33 cellular contexts compared by ENCODE assay signal in the genomic region with DNA sequence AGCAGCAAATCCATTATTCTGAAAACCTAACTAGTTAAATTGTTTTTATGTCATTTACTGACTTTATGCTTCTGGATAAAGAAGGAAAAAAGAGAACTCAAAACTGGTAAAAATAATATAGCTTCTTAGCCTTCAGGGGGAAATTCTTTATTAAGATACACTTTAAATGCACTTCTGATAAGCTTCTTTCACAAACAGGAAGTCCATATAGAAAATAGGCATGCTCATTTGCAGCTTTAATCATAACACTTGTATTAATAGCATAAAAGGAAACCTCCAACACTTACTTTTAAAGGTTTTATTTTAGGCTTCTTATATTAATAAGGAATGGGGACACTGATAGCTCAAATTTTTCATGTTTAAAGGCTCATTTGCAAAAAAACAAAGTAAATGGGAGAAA.
DNase-seq lines count a peak whose midpoint lies in the region; ATAC-seq and TF ChIP-seq lines count a peak whose summit lies in the region.
"Had no signal": no experiment of that assay in that cellular context is flagged by ENCODE, and none has a peak within 500 bp of the region (broad histone marks: within the 10 kb centered on the region; RNA-seq: fewer than 3 reads in every experiment).

No MANE protein-coding gene starts in this region.

- CTCF ChIA-PET in A673 (lab: Charles Lee) (interaction anchor here (0.6 kb wide), 1 partner anchor 10 kb away, joined by 4 read pairs; no protein-coding TSS in a partner anchor), HCT116 (lab: Charles Lee) (interaction anchor here (1.8 kb wide), 1 partner anchor 10 kb away, joined by 6 read pairs; no protein-coding TSS in a partner anchor)

- H3K9ac ChIP-seq in HCT116 (ENCODE audit: low read length) (no peak overlapping the region), SK-N-MC (ENCODE audit: insufficient read length) (no peak overlapping the region)
- H3K9ac ChIP-seq: BLaER1; BLaER1 treated with 17β-estradiol and CSF1 and Interleukin-3, amounts not matched to agents 10 nM and 100 nM had no signal

- TF ChIP-seq CTCF in A673 (conservative IDR thresholded peaks at IDR 0.05; ENCODE audit: low read depth, low read length) (no peak), HCT116 (IDR thresholded peaks at IDR 0.05 in 2 of 3, conservative IDR thresholded peaks at IDR 0.05 in 1 of 3; ENCODE audit: borderline replicate concordance in 1 of 3, insufficient read depth in 1 of 3, low read depth in 2 of 3, low read length in 2 of 3) (no peak), HFFc6 (IDR thresholded peaks at IDR 0.05) (no peak), stomach (IDR thresholded peaks at IDR 0.05) (no peak)

- no peaks in the 10 kb centered on the region for H3K9me2 ChIP-seq in HCT116 (ENCODE audit: insufficient read depth)

- BruUV-seq in A673 (replicated peaks; lab: Mats Ljungman, UMichigan) (no TSS peak), HCT116 (replicated peaks; lab: Mats Ljungman, UMichigan) (no TSS peak)

- H3K4me3 Mint-ChIP-seq in HFFc6: no peak overlapping the region
- H3K4me3 Mint-ChIP-seq: B cell; CD14-positive monocyte; CD4-positive, alpha-beta memory T cell; CD4-positive, alpha-beta T cell; CD4-positive, CD25-positive, alpha-beta regulatory T cell; CD8-positive, alpha-beta memory T cell; CD8-positive, alpha-beta T cell had no signal

- H3K27me3 ChIP-seq in A673 (replicated peaks; ENCODE audit: insufficient read depth, low read depth, low read length, poor library complexity): no peaks in the 10 kb centered on the region
- no peaks in the 10 kb centered on the region for H3K27me3 ChIP-seq in HCT116 (ENCODE audit: insufficient read depth, low read length)
- no peaks in the 10 kb centered on the region for H3K27me3 ChIP-seq in stomach
- H3K27me3 ChIP-seq: BE2C; BLaER1; BLaER1 treated with 17β-estradiol and CSF1 and Interleukin-3, amounts not matched to agents 10 nM and 100 nM had no signal

- peaks cover 15% of the 10 kb centered on the region for H3K9me3 Mint-ChIP-seq in HFFc6

- peaks cover 10% of the 10 kb centered on the region; the same call in 1 of the 2 replicates for H3K36me3 Mint-ChIP-seq in HFFc6 (ENCODE audit: low read depth)
- H3K36me3 Mint-ChIP-seq: CD14-positive monocyte; CD4-positive, alpha-beta memory T cell; CD4-positive, CD25-positive, alpha-beta regulatory T cell; CD8-positive, alpha-beta memory T cell; CD8-positive, alpha-beta T cell had no signal

- ATAC-seq in HCT116: no peak
- ATAC-seq in GM18868 (IDR thresholded peaks at IDR 0.05; ENCODE audit: unreplicated experiment): no peak
- ATAC-seq: A549; CD8-positive, alpha-beta T cell had no signal

- peaks cover 23% of the 10 kb centered on the region for H3K9me3 ChIP-seq in A673 (ENCODE audit: low read depth, low read length, poor library complexity, severe bottlenecking)
- peaks cover 0 to 4% of the 10 kb centered on the region in 2 experiments; a peak in 2 of 4 replicates for H3K9me3 ChIP-seq in HCT116 (ENCODE audit: control insufficient read depth in 1 of 2, insufficient read depth in 1 of 2, low read depth in 1 of 2, low read length in 2 of 2)
- peaks cover 14% of the 10 kb centered on the region; the same call in 1 of the 2 replicates for H3K9me3 ChIP-seq in SK-N-MC (ENCODE audit: low read depth, low read length)
- H3K9me3 ChIP-seq in stomach: peaks cover 0 to 27% (median 14%) of the 10 kb centered on the region in 4 donors
- H3K9me3 ChIP-seq: BE2C had no signal

- no peaks in the 10 kb centered on the region for H4K20me1 ChIP-seq in HCT116 (ENCODE audit: insufficient read depth)
- H4K20me1 ChIP-seq: BLaER1; BLaER1 treated with 17β-estradiol and CSF1 and Interleukin-3, amounts not matched to agents 10 nM and 100 nM had no signal

- TF ChIP-seq POLR2A in HCT116 (IDR thresholded peaks at IDR 0.05; ENCODE audit: borderline replicate concordance, extremely low read depth, insufficient read depth, insufficient read length) (no peak), stomach (IDR thresholded peaks at IDR 0.05) (no peak)

- peaks cover 16% of the 10 kb centered on the region for H3K4me1 ChIP-seq in A673 (ENCODE audit: insufficient read depth, low read length, poor library complexity, severe bottlenecking)
- no peaks in the 10 kb centered on the region for H3K4me1 ChIP-seq in HCT116 (ENCODE audit: control insufficient read depth in 1 of 2, insufficient read depth in 2 of 2, low read length in 2 of 2)
- no peaks in the 10 kb centered on the region for H3K4me1 ChIP-seq in stomach
- H3K4me1 ChIP-seq: A549; BE2C; BLaER1; BLaER1 treated with 17β-estradiol and CSF1 and Interleukin-3, amounts not matched to agents 10 nM and 100 nM; Caco-2 had no signal

- no peak overlapping the region for H3K27ac Mint-ChIP-seq in HFFc6
- H3K27ac Mint-ChIP-seq: B cell; CD14-positive monocyte; CD4-positive, alpha-beta memory T cell; CD4-positive, alpha-beta T cell; CD4-positive, CD25-positive, alpha-beta regulatory T cell; CD8-positive, alpha-beta memory T cell; CD8-positive, alpha-beta T cell had no signal

- H3K36me3 ChIP-seq in A673 (ENCODE audit: insufficient read depth, low read length, poor library complexity, severe bottlenecking) (no peaks in the 10 kb centered on the region), HCT116 (ENCODE audit: control insufficient read depth in 1 of 2, insufficient read depth in 2 of 2, low read length in 2 of 2) (no peaks in the 10 kb centered on the region), SK-N-MC (ENCODE audit: insufficient read depth, low read length) (peaks cover 5% of the 10 kb centered on the region; the same call in 1 of the 2 replicates), stomach (no peaks in the 10 kb centered on the region)
- H3K36me3 ChIP-seq: BE2C; BLaER1; BLaER1 treated with 17β-estradiol and CSF1 and Interleukin-3, amounts not matched to agents 10 nM and 100 nM had no signal

- H3K27me3 Mint-ChIP-seq in HFFc6 (ENCODE audit: insufficient read depth): no peaks in the 10 kb centered on the region
- H3K27me3 Mint-ChIP-seq: B cell; CD4-positive, CD25-positive, alpha-beta regulatory T cell had no signal

- no peak overlapping the region for H3K4me2 ChIP-seq in HCT116 (ENCODE audit: low read length)
- H3K4me2 ChIP-seq: A549; BLaER1; BLaER1 treated with 17β-estradiol and CSF1 and Interleukin-3, amounts not matched to agents 10 nM and 100 nM had no signal

- H2AFZ ChIP-seq in HCT116 (ENCODE audit: low read depth, low read length, poor library complexity, severe bottlenecking): peak overlapping the region; percentile 21

- no peaks in the 10 kb centered on the region for H3K79me2 ChIP-seq in HCT116 (ENCODE audit: insufficient read depth, low read length)

- TF ChIP-seq RAD21 in HCT116 (IDR thresholded peaks at IDR 0.05; ENCODE audit: low read depth): no peak

- H3K27ac ChIP-seq in A673 (ENCODE audit: low read depth, low read length, poor library complexity, severe bottlenecking) (no peak overlapping the region), HCT116 (ENCODE audit: low read depth, low read length) (no peak overlapping the region), SK-N-MC (no peak overlapping the region), stomach (no peak overlapping the region)
- H3K27ac ChIP-seq: 22Rv1; A549; BLaER1; BLaER1 treated with 17β-estradiol and CSF1 and Interleukin-3, amounts not matched to agents 10 nM and 100 nM; C4-2B had no signal

- POLR2A ChIA-PET in A673 (lab: Charles Lee; ENCODE audit: low non-redundant PET) (no interaction called here), HCT116 (lab: Charles Lee) (no interaction called here)

- RAD21 ChIA-PET in HCT116 (lab: Charles Lee; ENCODE audit: low non-redundant PET in 1 of 2, low total read pairs in 2 of 2, uncharacterized antibody in 2 of 2, unreplicated experiment in 2 of 2): no interaction called here

- H3K4me1 Mint-ChIP-seq in HFFc6 (ENCODE audit: low read depth): no peaks in the 10 kb centered on the region
- H3K4me1 Mint-ChIP-seq: B cell; CD14-positive monocyte; CD4-positive, alpha-beta memory T cell; CD4-positive, CD25-positive, alpha-beta regulatory T cell; CD8-positive, alpha-beta memory T cell had no signal

- TF ChIP-seq EP300 in stomach (IDR thresholded peaks at IDR 0.05): no peak

- intact Hi-C loops in A673 (cut with micrococcal nuclease; ENCODE audit: unreplicated experiment) (loop anchor here (10.0 kb wide), 2 partner anchors 469 to 839 kb away; no protein-coding TSS in a partner anchor), HCT116 (cut with micrococcal nuclease) (no loop called here), stomach (cut with DNase I; ENCODE audit: low total_unique reads) (no loop called here)

- H3K4me3 ChIP-seq in A673 (ENCODE audit: low read depth, low read length, poor library complexity, severe bottlenecking) (no peak overlapping the region), HCT116 (replicated peaks in 1 of 2; ENCODE audit: low read depth in 1 of 2, low read length in 2 of 2) (no peak overlapping the region), SK-N-MC (peak overlapping the region; percentile 36; the same call in 1 of the 2 replicates), stomach (no peak overlapping the region)
- H3K4me3 ChIP-seq: A549; BLaER1; BLaER1 treated with 17β-estradiol and CSF1 and Interleukin-3, amounts not matched to agents 10 nM and 100 nM had no signal

- DNase-seq in A673 (ENCODE audit: low spot score) (peak; percentile 49), HCT116 (ENCODE audit: low read depth, low spot score) (no peak), SK-N-MC (ENCODE audit: low read depth, low spot score) (peak; percentile 69), HFFc6 (no peak), stomach (no peak)
- DNase-seq: 8988T; ACHN; AML-193; BE2C; C1 segment of cervical spinal cord; Caco-2; Calu3; CD4-positive, alpha-beta memory T cell; CD4-positive, alpha-beta T cell; CD4-positive, CD25-positive, alpha-beta regulatory T cell; CD8-positive, alpha-beta memory T cell; CD8-positive, alpha-beta T cell; COR-L47; DMS 273 treated with DMSO at 0.1 percent for 48 hours; DMS153; DMS53; DMS79; DMS79 treated with DMSO at 0.1 percent for 48 hours; DND-41; EL had no signal

TF ChIP-seq in HCT116, 20 proteins besides CTCF, POLR2A, EP300 and RAD21 (continues in another document):
- TF ChIP-seq ZNF274 (IDR thresholded peaks at IDR 0.05; ENCODE audit: low read depth, low read length) (no peak), YY1 (IDR thresholded peaks at IDR 0.05; ENCODE audit: extremely low read depth, insufficient replicate concordance, low read depth, low read length) (no peak)
- TF ChIP-seq, protein P1, sequence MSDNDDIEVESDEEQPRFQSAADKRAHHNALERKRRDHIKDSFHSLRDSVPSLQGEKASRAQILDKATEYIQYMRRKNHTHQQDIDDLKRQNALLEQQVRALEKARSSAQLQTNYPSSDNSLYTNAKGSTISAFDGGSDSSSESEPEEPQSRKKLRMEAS (IDR thresholded peaks at IDR 0.05): no peak
- TF ChIP-seq, protein P2, sequence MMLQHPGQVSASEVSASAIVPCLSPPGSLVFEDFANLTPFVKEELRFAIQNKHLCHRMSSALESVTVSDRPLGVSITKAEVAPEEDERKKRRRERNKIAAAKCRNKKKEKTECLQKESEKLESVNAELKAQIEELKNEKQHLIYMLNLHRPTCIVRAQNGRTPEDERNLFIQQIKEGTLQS (IDR thresholded peaks at IDR 0.05): no peak

Comparison
In these comparisons a context has a peak if more than half of its experiments do, and no peak if none do; other contexts are left out.
1. DNase-seq: peak in A673 (single experiment) and SK-N-MC (single experiment); none in HCT116 (single experiment), HFFc6 (single experiment) and stomach (single experiment).